Comparison of ENCODE assay signal across 2 cellular contexts in genomic region chr15:80090879-80091503, GRCh38.
A peak's percentile ranks its signal among the peaks of the same experiment; 100 is the strongest.
TF ChIP-seq lines count a peak whose summit lies in the region.

No MANE protein-coding gene starts in this region.

TF ChIP-seq in IMR-90, 13 proteins besides CTCF, POLR2A, EP300 and RAD21:
- no peak for TF ChIP-seq NFE2L2 (IDR thresholded peaks at IDR 0.05; ENCODE audit: low read depth, low read length)
- no peak for TF ChIP-seq MAFK (IDR thresholded peaks at IDR 0.05; ENCODE audit: low read depth, low read length)
- TF ChIP-seq CHD1 (IDR thresholded peaks at IDR 0.05; ENCODE audit: low read depth, low read length), result no peak
- no peak for TF ChIP-seq BHLHE40 (IDR thresholded peaks at IDR 0.05; ENCODE audit: low read depth, low read length)
- no peak for TF ChIP-seq SMC3 (IDR thresholded peaks at IDR 0.05; ENCODE audit: low read depth, low read length)
- no peak for TF ChIP-seq RFX5 (IDR thresholded peaks at IDR 0.05; ENCODE audit: low read depth, low read length)
- TF ChIP-seq MXI1 (IDR thresholded peaks at IDR 0.05; ENCODE audit: borderline replicate concordance, low read depth, low read length), result no peak
- TF ChIP-seq, protein P1, sequence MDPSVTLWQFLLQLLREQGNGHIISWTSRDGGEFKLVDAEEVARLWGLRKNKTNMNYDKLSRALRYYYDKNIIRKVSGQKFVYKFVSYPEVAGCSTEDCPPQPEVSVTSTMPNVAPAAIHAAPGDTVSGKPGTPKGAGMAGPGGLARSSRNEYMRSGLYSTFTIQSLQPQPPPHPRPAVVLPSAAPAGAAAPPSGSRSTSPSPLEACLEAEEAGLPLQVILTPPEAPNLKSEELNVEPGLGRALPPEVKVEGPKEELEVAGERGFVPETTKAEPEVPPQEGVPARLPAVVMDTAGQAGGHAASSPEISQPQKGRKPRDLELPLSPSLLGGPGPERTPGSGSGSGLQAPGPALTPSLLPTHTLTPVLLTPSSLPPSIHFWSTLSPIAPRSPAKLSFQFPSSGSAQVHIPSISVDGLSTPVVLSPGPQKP (IDR thresholded peaks at IDR 0.05; ENCODE audit: borderline replicate concordance, low read depth, low read length), result no peak
- TF ChIP-seq MAZ (IDR thresholded peaks at IDR 0.05; ENCODE audit: borderline replicate concordance, low read depth, low read length), result no peak
- no peak for TF ChIP-seq USF2 (IDR thresholded peaks at IDR 0.05; ENCODE audit: low read depth, low read length)
- TF ChIP-seq RCOR1 (IDR thresholded peaks at IDR 0.05; ENCODE audit: insufficient replicate concordance, low read length), result no peak
- TF ChIP-seq CEBPB (IDR thresholded peaks at IDR 0.05; ENCODE audit: low read depth, low read length), result no peak
- no peak for TF ChIP-seq FOS (IDR thresholded peaks at IDR 0.05; ENCODE audit: low read depth, low read length)

TF ChIP-seq in K562, 482 proteins besides CTCF, POLR2A, EP300 and RAD21:
- peak; percentile 64 for TF ChIP-seq GATA2 (CRISPR knock-in tag; IDR thresholded peaks at IDR 0.05)
- TF ChIP-seq PYGO2 (tag; IDR thresholded peaks at IDR 0.05), result no peak
